27 cellular contexts compared by ENCODE assay signal in genomic region chr19:5324947-5325346, GRCh38.
"Had no signal": no experiment of that assay in that cellular context is flagged by ENCODE, and none has a peak within 500 bp of the region (broad histone marks: within the 10 kb centered on the region; RNA-seq: fewer than 3 reads in every experiment).

No MANE protein-coding gene starts in this region.

- H3K36me3 ChIP-seq: left lung, lower lobe of right lung, pancreas, prostate gland, sigmoid colon, spleen, suprapubic skin, thoracic aorta, tibial artery, upper lobe of right lung had no signal

- H3K27me3 ChIP-seq: pancreas, sigmoid colon had no signal

- H3K4me3 ChIP-seq: left lung, lower lobe of right lung, pancreas, prostate gland, sigmoid colon, spleen, suprapubic skin, thoracic aorta, tibial artery, upper lobe of right lung had no signal

- FAIRE-seq: islet of Langerhans, kidney, pancreas, small intestine, urothelium cell line had no signal

- H3K9me3 ChIP-seq: pancreas, prostate gland, suprapubic skin, upper lobe of right lung had no signal

- ATAC-seq: left colon; left lung; lower lobe of right lung; naive thymus-derived CD8-positive, alpha-beta T cell; pancreas; right cardiac atrium; stimulated activated effector memory CD8-positive, alpha-beta T cell treated with anti-CD3 and anti-CD28 coated beads, Interleukin-12 subunit alpha, Interleukin-12 subunit beta, amount 100 ng/mL, for 72 hours; upper lobe of right lung had no signal

- H3K27ac ChIP-seq: left lung, lower lobe of right lung, pancreas, prostate gland, sigmoid colon, spleen, suprapubic skin, thoracic aorta, tibial artery, upper lobe of right lung had no signal

- DNase-seq: hypothalamus; immature natural killer cell; kidney; left colon; left lung; lower lobe of right lung; mammary epithelial cell; mesenchymal stem cell; naive thymus-derived CD8-positive, alpha-beta T cell; pancreas; posterior cingulate gyrus; retina; right cardiac atrium; sigmoid colon; small intestine; spleen; stimulated activated CD4-positive, alpha-beta T cell treated with anti-CD3 and anti-CD28 coated beads, Interleukin-4, amount 100 ng/mL, for 24 hours; stimulated activated naive CD4-positive, alpha-beta T cell; tibial artery; trophoblast cell; upper lobe of right lung had no signal

- H3K4me1 ChIP-seq: left lung, lower lobe of right lung, pancreas, prostate gland had no signal
